In the genomic region with DNA sequence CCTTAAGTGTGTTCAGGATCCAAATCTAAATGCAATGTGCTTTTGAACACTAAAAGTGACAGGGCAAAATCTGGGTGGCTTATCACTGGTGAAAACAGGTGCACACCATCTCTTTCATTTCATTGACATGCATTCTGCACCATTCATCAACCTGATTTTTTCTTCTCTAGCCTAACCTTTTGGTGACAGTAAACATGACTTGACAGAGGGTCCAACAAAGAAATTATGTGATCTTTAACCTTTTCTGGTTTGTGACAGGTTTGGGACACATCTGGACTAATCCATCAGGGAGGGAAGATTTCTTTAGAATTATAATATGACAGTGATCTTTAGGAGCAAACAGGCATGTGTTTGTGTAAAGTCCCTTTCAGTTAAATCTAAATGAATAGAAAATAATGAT, we compare ENCODE assay signal across 8 cellular contexts.
"Had no signal": no experiment of that assay in that cellular context is flagged by ENCODE, and none has a peak within 500 bp of the region (broad histone marks: within the 10 kb centered on the region; RNA-seq: fewer than 3 reads in every experiment).

No MANE protein-coding gene starts in this region.

- H3K27me3 Mint-ChIP-seq: IgD-negative memory B cell had no signal

- ATAC-seq: HCT116 had no signal

- H3K27ac Mint-ChIP-seq: HFFc6, IgD-negative memory B cell had no signal

- H3K4me1 ChIP-seq: HAP-1 had no signal

- H3K4me2 ChIP-seq: KMS-11 had no signal

- H3K27ac ChIP-seq: GM23248, KMS-11 had no signal

- H3K4me3 ChIP-seq: GM23248, HAP-1 had no signal

- H3K36me3 ChIP-seq: HAP-1 had no signal

- H3K4me3 Mint-ChIP-seq: HFFc6, IgD-negative memory B cell had no signal

- H3K36me3 Mint-ChIP-seq: IgD-negative memory B cell had no signal

- H2AFZ ChIP-seq: GM23248 had no signal

- DNase-seq: GM23248, H7, HFFc6, KBM-7 had no signal
